ENCODE assay signal across 18 cellular contexts in genomic region chr21:44053567-44053966, GRCh38. TPM values are rescaled to one million over a fixed set of nuclear protein-coding genes. Genes with fewer than 3 reads are reported as not detected.
DNase-seq lines count a peak whose midpoint lies in the region; ATAC-seq and TF ChIP-seq lines count a peak whose summit lies in the region.
"Had no signal": no experiment of that assay in that cellular context is flagged by ENCODE, and none has a peak within 500 bp of the region (broad histone marks: within the 10 kb centered on the region; RNA-seq: fewer than 3 reads in every experiment).

No MANE protein-coding gene starts in this region.

- H3K9me3 Mint-ChIP-seq in activated naive CD8-positive, alpha-beta T cell treated with anti-CD3 and anti-CD28 coated beads, Interleukin-2, amount 50 U/mL, for 24 hours: no peaks in the 10 kb centered on the region
- H3K9me3 Mint-ChIP-seq in activated naive CD8-positive, alpha-beta T cell treated with anti-CD3 and anti-CD28 coated beads for 36 hours: no peaks in the 10 kb centered on the region
- no peaks in the 10 kb centered on the region for H3K9me3 Mint-ChIP-seq in nephron

- no peaks in the 10 kb centered on the region for H3K27me3 Mint-ChIP-seq in activated naive CD8-positive, alpha-beta T cell treated with anti-CD3 and anti-CD28 coated beads, Interleukin-2, amount 50 U/mL, for 24 hours
- H3K27me3 Mint-ChIP-seq in activated naive CD8-positive, alpha-beta T cell treated with anti-CD3 and anti-CD28 coated beads for 36 hours: no peaks in the 10 kb centered on the region
- H3K27me3 Mint-ChIP-seq in nephron (ENCODE audit: low read depth): no peaks in the 10 kb centered on the region

- POLR2A ChIA-PET in A673 (lab: Charles Lee; ENCODE audit: low non-redundant PET): no interaction called here

- no peak overlapping the region for H3K4me3 ChIP-seq in coronary artery
- H3K4me3 ChIP-seq in thyroid gland (replicated peaks in 1 of 3): no peak overlapping the region
- no peak overlapping the region for H3K4me3 ChIP-seq in A673 (ENCODE audit: low read depth, low read length, poor library complexity, severe bottlenecking)
- H3K4me3 ChIP-seq in effector memory CD4-positive, alpha-beta T cell (ENCODE audit: insufficient read depth, low read depth, low read length, poor library complexity, severe bottlenecking): no peak overlapping the region
- H3K4me3 ChIP-seq: HAP-1 had no signal

- H3K36me3 ChIP-seq in thyroid gland (peaks cover 0 to 4% of the 10 kb centered on the region in 2 donors), A673 (ENCODE audit: insufficient read depth, low read length, poor library complexity, severe bottlenecking) (peaks cover 12% of the 10 kb centered on the region)
- H3K36me3 ChIP-seq in effector memory CD4-positive, alpha-beta T cell (ENCODE audit: control insufficient read depth, insufficient read depth, low read length): peaks cover 46% of the 10 kb centered on the region

- TF ChIP-seq CTCF in coronary artery (IDR thresholded peaks at IDR 0.05) (no peak), nephron (IDR thresholded peaks at IDR 0.05; ENCODE audit: unreplicated experiment in 3 of 3) (no peak), thyroid gland (IDR thresholded peaks at IDR 0.05) (no peak), A673 (conservative IDR thresholded peaks at IDR 0.05; ENCODE audit: low read depth, low read length) (no peak)

- peak overlapping the region; percentile 9 for H3K27ac Mint-ChIP-seq in activated naive CD8-positive, alpha-beta T cell treated with anti-CD3 and anti-CD28 coated beads, Interleukin-2, amount 50 U/mL, for 24 hours
- no peak overlapping the region for H3K27ac Mint-ChIP-seq in activated naive CD8-positive, alpha-beta T cell treated with anti-CD3 and anti-CD28 coated beads for 36 hours
- H3K27ac Mint-ChIP-seq in nephron: peak overlapping the region; percentile 88 to 94 (median 91)

- no peak for TF ChIP-seq POLR2A in thyroid gland (IDR thresholded peaks at IDR 0.05)

- H3K27ac ChIP-seq in coronary artery: no peak overlapping the region
- peak overlapping the region in 2 of 3 donors; percentile 85 to 89 for H3K27ac ChIP-seq in thyroid gland
- H3K27ac ChIP-seq in A673 (ENCODE audit: low read depth, low read length, poor library complexity, severe bottlenecking): no peak overlapping the region
- H3K27ac ChIP-seq in effector memory CD4-positive, alpha-beta T cell (ENCODE audit: insufficient read depth, low read length, poor library complexity, severe bottlenecking): no peak overlapping the region
- H3K27ac ChIP-seq: KMS-11 had no signal

- DNase-seq in activated naive CD8-positive, alpha-beta T cell treated with anti-CD3 and anti-CD28 coated beads, Interleukin-2, amount 50 U/mL, for 24 hours: no peak
- DNase-seq in activated naive CD8-positive, alpha-beta T cell treated with anti-CD3 and anti-CD28 coated beads for 36 hours: no peak
- peak; percentile 56 for DNase-seq in coronary artery (ENCODE audit: low spot score)
- no peak for DNase-seq in thyroid gland
- DNase-seq in A673 (ENCODE audit: low spot score): no peak
- DNase-seq in effector memory CD4-positive, alpha-beta T cell: no peak
- DNase-seq in A172 (ENCODE audit: low spot score): no peak
- DNase-seq: AML-193, NCI-H1436 treated with DMSO at 0.1 percent for 48 hours, NCI-H2029 treated with DMSO at 0.1 percent for 48 hours, NCI-H510A, NCI-H82 had no signal

- H3K4me1 Mint-ChIP-seq in activated naive CD8-positive, alpha-beta T cell treated with anti-CD3 and anti-CD28 coated beads, Interleukin-2, amount 50 U/mL, for 24 hours: peaks cover 29% of the 10 kb centered on the region
- peaks cover 25% of the 10 kb centered on the region for H3K4me1 Mint-ChIP-seq in activated naive CD8-positive, alpha-beta T cell treated with anti-CD3 and anti-CD28 coated beads for 36 hours
- H3K4me1 Mint-ChIP-seq in nephron: peaks cover 48% of the 10 kb centered on the region
- H3K4me1 Mint-ChIP-seq: CD14-positive monocyte had no signal

- CTCF ChIA-PET in A673 (lab: Charles Lee): no interaction called here

- H3K4me1 ChIP-seq in thyroid gland (peaks cover 68 to 79% of the 10 kb centered on the region in 2 donors), A673 (ENCODE audit: insufficient read depth, low read length, poor library complexity, severe bottlenecking) (no peaks in the 10 kb centered on the region)
- peaks cover 8% of the 10 kb centered on the region for H3K4me1 ChIP-seq in effector memory CD4-positive, alpha-beta T cell (ENCODE audit: control insufficient read depth, insufficient read depth, low read length, poor library complexity, severe bottlenecking)
- H3K4me1 ChIP-seq: HAP-1 had no signal

- no peak for ATAC-seq in activated naive CD8-positive, alpha-beta T cell treated with anti-CD3 and anti-CD28 coated beads, Interleukin-2, amount 50 U/mL, for 24 hours
- ATAC-seq: Panc1, Right ventricle myocardium inferior had no signal

- 94% methylated on average over 9 of the region's 9 CpGs for WGBS in thyroid gland, 2 donors

- BruUV-seq in A673 (replicated peaks; lab: Mats Ljungman, UMichigan): no TSS peak

- no peaks in the 10 kb centered on the region for H3K27me3 ChIP-seq in thyroid gland
- no peaks in the 10 kb centered on the region for H3K27me3 ChIP-seq in A673 (replicated peaks; ENCODE audit: insufficient read depth, low read depth, low read length, poor library complexity)
- H3K27me3 ChIP-seq in effector memory CD4-positive, alpha-beta T cell (replicated peaks; ENCODE audit: control insufficient read depth, insufficient read depth, low read length, poor library complexity, severe bottlenecking): no peaks in the 10 kb centered on the region

- intact Hi-C loops in thyroid gland (cut with DNase I) (no loop called here), A673 (cut with micrococcal nuclease; ENCODE audit: unreplicated experiment) (no loop called here)

- H3K9me3 ChIP-seq in thyroid gland (no peaks in the 10 kb centered on the region), A673 (ENCODE audit: low read depth, low read length, poor library complexity, severe bottlenecking) (no peaks in the 10 kb centered on the region)
- H3K9me3 ChIP-seq in effector memory CD4-positive, alpha-beta T cell (ENCODE audit: control insufficient read depth, low read length): no peaks in the 10 kb centered on the region
- H3K9me3 ChIP-seq: HAP-1 had no signal

- H3K36me3 Mint-ChIP-seq in activated naive CD8-positive, alpha-beta T cell treated with anti-CD3 and anti-CD28 coated beads, Interleukin-2, amount 50 U/mL, for 24 hours (ENCODE audit: low read depth): peaks cover 33% of the 10 kb centered on the region
- peaks cover 28% of the 10 kb centered on the region for H3K36me3 Mint-ChIP-seq in activated naive CD8-positive, alpha-beta T cell treated with anti-CD3 and anti-CD28 coated beads for 36 hours
- peaks cover 28% of the 10 kb centered on the region for H3K36me3 Mint-ChIP-seq in nephron (ENCODE audit: low read depth)

- no peak overlapping the region for H3K4me3 Mint-ChIP-seq in activated naive CD8-positive, alpha-beta T cell treated with anti-CD3 and anti-CD28 coated beads, Interleukin-2, amount 50 U/mL, for 24 hours
- no peak overlapping the region for H3K4me3 Mint-ChIP-seq in activated naive CD8-positive, alpha-beta T cell treated with anti-CD3 and anti-CD28 coated beads for 36 hours
- no peak overlapping the region for H3K4me3 Mint-ChIP-seq in nephron
- H3K4me3 Mint-ChIP-seq: CD14-positive monocyte had no signal

RNA-seq across cellular contexts. Expression of gene TRAPPC10, which starts 41.5 kb away (rescaled TPM):
- total RNA-seq in activated naive CD8-positive, alpha-beta T cell treated with anti-CD3 and anti-CD28 coated beads for 36 hours: 10 to 100 TPM; 42.4 to 44.4 TPM
- total RNA-seq in thyroid gland (10 to 100 TPM; 38.6 to 77.8 (median 55.3) TPM), A673 (2021) (46.6 and 51.4 TPM in 2 replicates)
- total RNA-seq in A172 (2014; rRNA removed; shearing (Covaris generic)): 30.3 and 34.7 TPM in 2 replicates

RNA-seq across cellular contexts. Expression of gene PWP2, which starts 53.6 kb away (rescaled TPM):
- total RNA-seq in activated naive CD8-positive, alpha-beta T cell treated with anti-CD3 and anti-CD28 coated beads for 36 hours: 10 to 100 TPM; 12.7 to 14.5 TPM
- total RNA-seq in thyroid gland (10 to 100 TPM in 1 of 4 donors, 1 to 10 TPM in 3; 5.8 to 20.5 (median 7.0) TPM), A673 (2021) (10.1 and 13.0 TPM in 2 replicates)
- 44.4 and 56.9 TPM in 2 replicates for total RNA-seq in A172 (2014; rRNA removed; shearing (Covaris generic))

Comparison
In these comparisons a context has a peak if more than half of its experiments do, and no peak if none do; other contexts are left out.
1. H3K27ac ChIP-seq: peak in thyroid gland (2 of 3); none in coronary artery (0 of 2), A673 (single experiment) and effector memory CD4-positive, alpha-beta T cell (single experiment).